8 cellular contexts compared by ENCODE assay signal in the genomic region with DNA sequence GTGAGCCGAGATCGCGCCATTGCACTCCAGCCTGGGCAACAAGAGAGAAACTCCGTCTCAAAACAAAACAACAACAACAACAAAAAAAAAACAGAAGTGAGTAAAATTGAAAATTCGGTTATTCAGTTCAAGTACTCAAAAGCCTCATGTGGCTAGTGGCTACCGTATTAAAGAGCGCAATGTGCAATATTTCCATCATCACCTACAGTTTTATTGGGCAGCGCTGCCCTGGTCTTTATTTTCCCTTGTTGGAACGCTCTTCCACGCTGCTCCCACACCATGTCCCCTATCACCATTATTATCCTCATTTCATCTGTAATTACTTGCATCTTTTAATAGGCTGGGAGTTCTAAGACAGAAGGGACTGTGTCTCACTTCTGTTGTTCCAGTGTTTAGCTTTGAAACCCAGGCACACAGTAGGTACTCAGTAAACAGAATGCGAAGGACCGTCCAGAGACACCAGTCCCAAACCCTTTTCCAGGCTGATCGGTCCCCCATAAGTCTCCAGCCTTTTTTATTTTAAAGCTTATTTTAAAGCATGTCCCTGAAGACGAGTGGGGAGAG. TPM values are rescaled to one million over a fixed set of nuclear protein-coding genes. Genes with fewer than 3 reads are reported as not detected.
DNase-seq lines count a peak whose midpoint lies in the region; ATAC-seq, FAIRE-seq and TF ChIP-seq lines count a peak whose summit lies in the region.

No MANE protein-coding gene starts in this region.

- H3K36me3 ChIP-seq in MG63 (peaks cover 16% of the 10 kb centered on the region), pancreas (no peaks in the 10 kb centered on the region)

- 56 to 58% methylated on average over 14 of the region's 14 CpGs for WGBS in pancreas, 2 donors

- peak overlapping the region in 3 of 4 donors; percentile 25 to 58 (median 30) for H3K27ac ChIP-seq in pancreas

- DNase-seq in MG63 (no peak), epithelial cell of proximal tubule (ENCODE audit: low read depth) (no peak), pancreas (no peak), NCI-H69 (lab: John Stamatoyannopoulos, UW) (no peak), retina (no peak), NK-92 (lab: John Stamatoyannopoulos, UW; ENCODE audit: unreplicated experiment) (no peak)
- no peak for DNase-seq in stimulated activated CD4-positive, alpha-beta T cell treated with anti-CD3 and anti-CD28 coated beads, Interleukin-15, amount 100 ng/mL, for 24 hours

- TF ChIP-seq CTCF in epithelial cell of proximal tubule (conservative IDR thresholded peaks at IDR 0.05; ENCODE audit: low read depth, low read length) (no peak), pancreas (IDR thresholded peaks at IDR 0.05) (no peak)

- H3K4me3 ChIP-seq in GM08714 (ENCODE audit: low read length): peak overlapping the region; percentile 96
- H3K4me3 ChIP-seq in MG63: peak overlapping the region; percentile 97
- H3K4me3 ChIP-seq in epithelial cell of proximal tubule (ENCODE audit: low read depth, low read length): peak overlapping the region; percentile 90
- H3K4me3 ChIP-seq in pancreas: peak overlapping the region; percentile 58 to 83 (median 82)

- no peak for ATAC-seq in pancreas

- H3K9me3 ChIP-seq in MG63 (no peaks in the 10 kb centered on the region), pancreas (no peaks in the 10 kb centered on the region)

- peaks cover 0 to 22% (median 4%) of the 10 kb centered on the region in 3 donors for H3K4me1 ChIP-seq in pancreas

- H3K27me3 ChIP-seq in MG63 (no peaks in the 10 kb centered on the region), pancreas (no peaks in the 10 kb centered on the region)

- FAIRE-seq in pancreas (lab: Jason Lieb, UNC): no peak

- intact Hi-C loops in pancreas (cut with DNase I): no loop called here

RNA-seq across cellular contexts. Expression of gene HACD3, which starts 0.4 kb away (rescaled TPM):
- 111 and 147 TPM in 2 replicates for total RNA-seq in MG63 (2014; rRNA removed; shearing (Covaris generic); ENCODE audit: low replicate concordance)
- total RNA-seq in epithelial cell of proximal tubule (127 and 157 TPM in 2 replicates), pancreas (10 to 100 TPM; 12.6 to 27.2 (median 17.7) TPM)
- polyA plus RNA-seq in pancreas: 10 to 100 TPM in 1 of 2 donors, 1 to 10 TPM in 1; 4.9 to 28.8 TPM

RNA-seq across cellular contexts. Expression of gene DPP8, which starts 12.3 kb away (rescaled TPM):
- 8.0 and 24.2 TPM in 2 replicates for total RNA-seq in MG63 (2014; rRNA removed; shearing (Covaris generic); ENCODE audit: low replicate concordance)
- 17.2 and 25.7 TPM in 2 replicates for total RNA-seq in epithelial cell of proximal tubule
- 10 to 100 TPM in 5 of 6 donors, 1 to 10 TPM in 1; 9.4 to 17.1 (median 12.7) TPM for total RNA-seq in pancreas
- polyA plus RNA-seq in pancreas: 1 to 10 TPM; 4.7 to 7.0 TPM
